ENCODE assay signal across 1 cellular context in genomic region chr19:2239173-2239572, GRCh38.
TF ChIP-seq lines count a peak whose summit lies in the region.

No MANE protein-coding gene starts in this region.

TF ChIP-seq in A549, 52 proteins besides CTCF, POLR2A, EP300 and RAD21 (continued from another document):
- no peak for TF ChIP-seq CBX2 (IDR thresholded peaks at IDR 0.05; ENCODE audit: borderline replicate concordance, low read depth)
- TF ChIP-seq FOSB (CRISPR knock-in tag; IDR thresholded peaks at IDR 0.05): no peak
- no peak for TF ChIP-seq MYC (IDR thresholded peaks at IDR 0.05; ENCODE audit: borderline replicate concordance, low read length)
